In genomic region chr3:152417181-152417580, GRCh38 we compare ENCODE assay signal across 12 cellular contexts.
DNase-seq lines count a peak whose midpoint lies in the region; ATAC-seq and TF ChIP-seq lines count a peak whose summit lies in the region.
"Had no signal": no experiment of that assay in that cellular context is flagged by ENCODE, and none has a peak within 500 bp of the region (broad histone marks: within the 10 kb centered on the region; RNA-seq: fewer than 3 reads in every experiment).

No MANE protein-coding gene starts in this region.

- H3K36me3 ChIP-seq in right atrium auricular region (peaks cover 47% of the 10 kb centered on the region), left ventricle myocardium inferior (peaks cover 58% of the 10 kb centered on the region), tibial artery (peaks cover 46 to 54% (median 53%) of the 10 kb centered on the region in 3 donors)

- peaks cover 90% of the 10 kb centered on the region for H3K36me3 Mint-ChIP-seq in activated T-helper 17 cell treated with anti-CD3 and anti-CD28 coated beads, Interleukin-2, amount 50 U/mL, for 72 hours (ENCODE audit: low read depth)

- H3K27ac Mint-ChIP-seq in activated T-helper 17 cell treated with anti-CD3 and anti-CD28 coated beads, Interleukin-2, amount 50 U/mL, for 72 hours: peak overlapping the region; percentile 50

- no peaks in the 10 kb centered on the region for H3K27me3 Mint-ChIP-seq in activated T-helper 17 cell treated with anti-CD3 and anti-CD28 coated beads, Interleukin-2, amount 50 U/mL, for 72 hours

- H3K9me3 Mint-ChIP-seq in activated T-helper 17 cell treated with anti-CD3 and anti-CD28 coated beads, Interleukin-2, amount 50 U/mL, for 72 hours: peaks cover 9% of the 10 kb centered on the region

- no peaks in the 10 kb centered on the region for H3K9me3 ChIP-seq in right atrium auricular region
- H3K9me3 ChIP-seq in left ventricle myocardium inferior (replicated peaks): no peaks in the 10 kb centered on the region
- H3K9me3 ChIP-seq in tibial artery: no peaks in the 10 kb centered on the region
- H3K9me3 ChIP-seq: right lobe of liver had no signal

- H3K27ac ChIP-seq in right atrium auricular region (peak overlapping the region in 1 of 2 donors; percentile 54), left ventricle myocardium inferior (replicated peaks) (peak overlapping the region; percentile 42), tibial artery (peak overlapping the region; percentile 46 to 87)
- H3K27ac ChIP-seq: right lobe of liver had no signal

- H3K4me3 ChIP-seq in right atrium auricular region: no peak overlapping the region
- H3K4me3 ChIP-seq in left ventricle myocardium inferior: no peak overlapping the region
- no peak overlapping the region for H3K4me3 ChIP-seq in tibial artery
- H3K4me3 ChIP-seq: K562, right lobe of liver had no signal

- H3K4me1 Mint-ChIP-seq in activated T-helper 17 cell treated with anti-CD3 and anti-CD28 coated beads, Interleukin-2, amount 50 U/mL, for 72 hours: peaks cover 40% of the 10 kb centered on the region

- H3K4me3 Mint-ChIP-seq in activated T-helper 17 cell treated with anti-CD3 and anti-CD28 coated beads, Interleukin-2, amount 50 U/mL, for 72 hours: peak overlapping the region; percentile 15

- DNase-seq in Right ventricle myocardium superior (no peak), right atrium auricular region (ENCODE audit: low spot score) (no peak), left ventricle myocardium inferior (no peak), tibial artery (no peak), SW 1271 (lab: John Stamatoyannopoulos, UW) (no peak), middle frontal gyrus (ENCODE audit: extremely low spot score, low spot score) (no peak)
- DNase-seq: NCI-H1436, NCI-H510A, right lobe of liver had no signal

- intact Hi-C loops in Right ventricle myocardium superior (cut with DNase I) (no loop called here), left ventricle myocardium inferior (cut with micrococcal nuclease) (no loop called here), tibial artery (cut with DNase I; ENCODE audit: low total_unique reads) (no loop called here)

- TF ChIP-seq CTCF in right atrium auricular region (IDR thresholded peaks at IDR 0.05) (no peak), left ventricle myocardium inferior (IDR thresholded peaks at IDR 0.05; ENCODE audit: borderline replicate concordance) (no peak), tibial artery (IDR thresholded peaks at IDR 0.05) (no peak)

- peak; percentile 69 for ATAC-seq in Right ventricle myocardium superior (ENCODE audit: poor library complexity)
- ATAC-seq in activated T-helper 17 cell treated with anti-CD3 and anti-CD28 coated beads, Interleukin-2, amount 50 U/mL, for 72 hours (replicated peaks): peak; percentile 55
- ATAC-seq in HG03159 (IDR thresholded peaks at IDR 0.05; ENCODE audit: unreplicated experiment): no peak
- ATAC-seq: K562, right lobe of liver had no signal

- H3K27me3 ChIP-seq in right atrium auricular region: no peaks in the 10 kb centered on the region
- H3K27me3 ChIP-seq in left ventricle myocardium inferior (ENCODE audit: low read depth): no peaks in the 10 kb centered on the region
- H3K27me3 ChIP-seq in tibial artery: no peaks in the 10 kb centered on the region
- H3K27me3 ChIP-seq: right lobe of liver had no signal

- H3K4me1 ChIP-seq in right atrium auricular region (peaks cover 0 to 26% of the 10 kb centered on the region in 2 donors), left ventricle myocardium inferior (peaks cover 53% of the 10 kb centered on the region), tibial artery (peaks cover 0 to 86% (median 17%) of the 10 kb centered on the region in 4 donors)
- H3K4me1 ChIP-seq: right lobe of liver had no signal
